8 cellular contexts compared by ENCODE assay signal in the genomic region with DNA sequence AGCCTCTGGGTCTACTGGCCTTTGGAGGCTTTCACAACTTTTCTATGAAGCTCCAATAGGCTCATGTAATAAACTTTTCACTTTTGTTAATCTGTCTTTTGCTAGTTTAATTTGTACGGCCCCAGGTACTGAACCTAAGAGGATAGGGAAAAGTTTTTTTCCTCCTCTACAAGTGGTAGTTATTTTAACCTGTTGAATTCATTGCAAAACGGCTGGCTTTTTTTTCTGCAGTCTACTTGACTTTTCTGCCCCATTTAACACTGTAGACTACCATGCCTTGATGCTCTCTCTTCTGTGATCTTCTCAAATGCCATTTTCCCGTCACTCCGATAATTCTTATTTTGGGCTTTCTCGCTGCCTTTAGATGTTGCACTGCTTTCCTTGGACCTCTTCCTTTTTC.
"Had no signal": no experiment of that assay in that cellular context is flagged by ENCODE, and none has a peak within 500 bp of the region (broad histone marks: within the 10 kb centered on the region; RNA-seq: fewer than 3 reads in every experiment).

No MANE protein-coding gene starts in this region.

- H3K36me3 ChIP-seq: HAP-1 had no signal

- H3K27ac Mint-ChIP-seq: GM23338, HFFc6 had no signal

- H3K4me3 Mint-ChIP-seq: GM23338, HFFc6 had no signal

- H2AFZ ChIP-seq: GM23248, GM23338 had no signal

- H3K27ac ChIP-seq: GM23248 had no signal

- H3K4me3 ChIP-seq: GM23248, GM23338, HAP-1 had no signal

- DNase-seq: GM23248, GOT3, H7, HCEC 1CT, HFFc6 had no signal

- H3K9me3 ChIP-seq: HAP-1 had no signal

- H3K9ac ChIP-seq: GM23248 had no signal

- H3K9me3 Mint-ChIP-seq: GM23338, HFFc6 had no signal

- ATAC-seq: GM23338, HCT116 had no signal
